ENCODE assay signal across 17 cellular contexts in the genomic region with DNA sequence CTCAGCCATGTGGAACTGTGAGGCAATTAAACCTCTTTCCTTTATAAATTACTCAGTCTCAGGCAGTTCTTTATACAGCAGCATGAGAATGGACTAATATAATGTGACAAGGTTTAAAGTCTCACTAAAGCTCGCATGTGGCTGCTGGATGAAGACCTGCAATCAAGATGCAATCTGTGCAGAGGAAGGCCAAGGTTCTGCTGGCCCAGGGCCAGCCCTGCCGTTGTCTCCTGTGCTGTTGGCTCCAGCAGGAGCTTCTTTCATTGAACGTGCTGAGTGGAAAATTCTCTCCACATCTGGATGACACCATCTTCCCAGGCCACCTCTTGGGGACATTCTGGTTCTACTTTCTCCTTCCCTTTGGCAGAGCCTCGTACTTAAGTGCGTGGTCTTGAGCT.
"Had no signal": no experiment of that assay in that cellular context is flagged by ENCODE, and none has a peak within 500 bp of the region (broad histone marks: within the 10 kb centered on the region; RNA-seq: fewer than 3 reads in every experiment).

No MANE protein-coding gene starts in this region.

- H3K9me3 ChIP-seq: SJSA1 had no signal

- DNase-seq: activated CD4-positive, alpha-beta T cell treated with anti-CD3 and anti-CD28 coated beads for 4 hours; activated CD8-positive, alpha-beta memory T cell treated with anti-CD3 and anti-CD28 coated beads, Interleukin-2, amount 10 ng/mL, durations not matched to agents 7 days and 5 days; activated effector memory CD4-positive, alpha-beta T cell treated with Interleukin-2 at 50 U/mL for 16 hours; activated naive CD4-positive, alpha-beta T cell; activated T-cell treated with anti-CD3 and anti-CD28 coated beads, Interleukin-2, amount 50 U/mL, for 24 hours; aorta; NCI-H146; NCI-H187 treated with DMSO at 0.1 percent for 48 hours; NCI-H2081 treated with DMSO at 0.1 percent for 48 hours; NCI-H2171 treated with DMSO at 0.1 percent for 48 hours; NCI-H226; NCI-H526 treated with DMSO at 0.1 percent for 48 hours; OCI-M1; SHP77; SW 1271 had no signal

- H3K27ac ChIP-seq: RWPE1, SJSA1 had no signal

- H3K27me3 ChIP-seq: SJSA1 had no signal

- H3K4me1 ChIP-seq: SJSA1 had no signal

- H3K4me3 ChIP-seq: SJSA1 had no signal

- H3K36me3 ChIP-seq: SJSA1 had no signal
